1 cellular context compared by ENCODE assay signal in genomic region chr1:182791464-182792179, GRCh38.
A peak's percentile ranks its signal among the peaks of the same experiment; 100 is the strongest.
TF ChIP-seq lines count a peak whose summit lies in the region.

No MANE protein-coding gene starts in this region.

TF ChIP-seq in K562, 482 proteins besides CTCF, POLR2A, EP300 and RAD21 (continued from another document and continues in another):
- TF ChIP-seq RERE (CRISPR knock-in tag; IDR thresholded peaks at IDR 0.05; ENCODE audit: borderline replicate concordance) = no peak
- TF ChIP-seq NCOA6 (IDR thresholded peaks at IDR 0.05) = peak; percentile 62
- TF ChIP-seq SREBF1 (IDR thresholded peaks at IDR 0.05; ENCODE audit: borderline replicate concordance, low read depth, low read length) = no peak
- TF ChIP-seq PPARD (CRISPR knock-in tag; IDR thresholded peaks at IDR 0.05) = no peak
- no peak for TF ChIP-seq NR2C2 (CRISPR knock-in tag; IDR thresholded peaks at IDR 0.05)
- TF ChIP-seq NR2C2 (tag; IDR thresholded peaks at IDR 0.05) = 0 out of 2 replicates have a peak, but pooled peaks have one; percentile 3
- TF ChIP-seq KLF1 (tag; IDR thresholded peaks at IDR 0.05) = no peak
- no peak for TF ChIP-seq POLR2G (IDR thresholded peaks at IDR 0.05; ENCODE audit: low read depth, low read length)
- 0 out of 2 replicates have a peak, but pooled peaks have one; percentile 41 for TF ChIP-seq ZNF239 (CRISPR knock-in tag; IDR thresholded peaks at IDR 0.05)
- no peak for TF ChIP-seq HDAC8 (tag; IDR thresholded peaks at IDR 0.05)
- TF ChIP-seq ZNF764 (CRISPR knock-in tag; IDR thresholded peaks at IDR 0.05; ENCODE audit: low read depth) = no peak
- no peak for TF ChIP-seq XRCC5 (IDR thresholded peaks at IDR 0.05; ENCODE audit: low read depth, low read length)
- no peak for TF ChIP-seq CBX1 (IDR thresholded peaks at IDR 0.05; ENCODE audit: low read depth)
- TF ChIP-seq TBL1XR1 (IDR thresholded peaks at IDR 0.05; ENCODE audit: low read length in 2 of 2) = peak in 1 of 2 experiments; percentile 97; a peak in 2 of 4 replicates
- no peak for TF ChIP-seq BMI1 (IDR thresholded peaks at IDR 0.05; ENCODE audit: low read length)
- no peak for TF ChIP-seq ZNF398 (CRISPR knock-in tag; IDR thresholded peaks at IDR 0.05)
- no peak for TF ChIP-seq ILK (tag; IDR thresholded peaks at IDR 0.05; ENCODE audit: borderline replicate concordance, low read depth)
- peak; percentile 74; the same call in 1 of the 2 replicates for TF ChIP-seq HMG20A (CRISPR knock-in tag; conservative IDR thresholded peaks at IDR 0.05)
- no peak for TF ChIP-seq E2F3 (CRISPR knock-in tag; IDR thresholded peaks at IDR 0.05)
- TF ChIP-seq ZNF347 (CRISPR knock-in tag; IDR thresholded peaks at IDR 0.05; ENCODE audit: low read depth) = no peak
- TF ChIP-seq ZNF668 (CRISPR knock-in tag; IDR thresholded peaks at IDR 0.05) = no peak
- peak; percentile 75; the same call in 1 of the 2 replicates for TF ChIP-seq ILF3 (IDR thresholded peaks at IDR 0.05; ENCODE audit: borderline replicate concordance)
- TF ChIP-seq PYGO2 (tag; IDR thresholded peaks at IDR 0.05) = peak; percentile 85
- no peak for TF ChIP-seq KAT7 (CRISPR knock-in tag; IDR thresholded peaks at IDR 0.05; ENCODE audit: borderline replicate concordance)
- no peak for TF ChIP-seq ARID4B (CRISPR knock-in tag; IDR thresholded peaks at IDR 0.05)
- no peak for TF ChIP-seq SP2 (IDR thresholded peaks at IDR 0.05; ENCODE audit: extremely low read depth, low read depth, low read length, poor library complexity, severe bottlenecking)
- no peak for TF ChIP-seq ZNF655 (CRISPR knock-in tag; IDR thresholded peaks at IDR 0.05)
- no peak; a peak in 1 of 4 replicates for TF ChIP-seq FOXK2 (conservative IDR thresholded peaks at IDR 0.05 in 1 of 2, IDR thresholded peaks at IDR 0.05 in 1 of 2; ENCODE audit: low read depth in 2 of 2)
- 0 out of 2 replicates have a peak, but pooled peaks have one; percentile 58 for TF ChIP-seq RUNX1 (IDR thresholded peaks at IDR 0.05; ENCODE audit: low read depth)
- no peak for TF ChIP-seq ZNF217 (CRISPR knock-in tag; IDR thresholded peaks at IDR 0.05)
- no peak for TF ChIP-seq GTF2A2 (tag; IDR thresholded peaks at IDR 0.05)
- no peak for TF ChIP-seq HNRNPK (IDR thresholded peaks at IDR 0.05; ENCODE audit: low read depth, low read length, poor library complexity, severe bottlenecking)
- no peak for TF ChIP-seq YY1 (IDR thresholded peaks at IDR 0.05; ENCODE audit: borderline replicate concordance in 1 of 3, control insufficient read depth in 1 of 3, extremely low read depth in 1 of 3, insufficient read depth in 3 of 3, insufficient read length in 1 of 3, insufficient replicate concordance in 2 of 3, low read depth in 1 of 3, low read length in 2 of 3)
- no peak for TF ChIP-seq BRCA1 (IDR thresholded peaks at IDR 0.05)
- no peak for TF ChIP-seq BRCA1 (CRISPR knock-in tag; IDR thresholded peaks at IDR 0.05)
- no peak for TF ChIP-seq ZNF184 (CRISPR knock-in tag; IDR thresholded peaks at IDR 0.05)
- no peak for TF ChIP-seq CBX8 (IDR thresholded peaks at IDR 0.05; ENCODE audit: borderline replicate concordance, extremely low read depth, low read depth, low read length, poor library complexity, severe bottlenecking)
- peak; percentile 99 for TF ChIP-seq TAL1 (IDR thresholded peaks at IDR 0.05)
- no peak for TF ChIP-seq SIX5 (IDR thresholded peaks at IDR 0.05; ENCODE audit: borderline replicate concordance in 1 of 2, insufficient read depth in 1 of 2, low read depth in 1 of 2, low read length in 2 of 2)
- no peak for TF ChIP-seq RNF219 (CRISPR knock-in tag; IDR thresholded peaks at IDR 0.05)
- TF ChIP-seq ZNF766 (CRISPR knock-in tag; conservative IDR thresholded peaks at IDR 0.05) = peak; percentile 89
- no peak; the same call in 1 of the 2 replicates for TF ChIP-seq ZNF449 (CRISPR knock-in tag; IDR thresholded peaks at IDR 0.05)
- peak; percentile 99 for TF ChIP-seq DPF2 (IDR thresholded peaks at IDR 0.05)
- no peak for TF ChIP-seq RBM22 (IDR thresholded peaks at IDR 0.05; ENCODE audit: low read depth, low read length, poor library complexity, severe bottlenecking)
- TF ChIP-seq CBX2 (IDR thresholded peaks at IDR 0.05; ENCODE audit: insufficient read depth, low read length, poor library complexity, severe bottlenecking) = no peak
- TF ChIP-seq XRCC3 (IDR thresholded peaks at IDR 0.05) = no peak
- TF ChIP-seq ZNF280A (IDR thresholded peaks at IDR 0.05; ENCODE audit: low read depth, partially characterized antibody) = no peak
- peak; percentile 64; the same call in 1 of the 2 replicates for TF ChIP-seq TARDBP (IDR thresholded peaks at IDR 0.05)
